Comparison of ENCODE assay signal across 7 cellular contexts in genomic region chr11:22089609-22090008, GRCh38.
"Had no signal": no experiment of that assay in that cellular context is flagged by ENCODE, and none has a peak within 500 bp of the region (broad histone marks: within the 10 kb centered on the region; RNA-seq: fewer than 3 reads in every experiment).

No MANE protein-coding gene starts in this region.

- H3K9me3 ChIP-seq: HAP-1 had no signal

- H3K4me2 ChIP-seq: GM23338 had no signal

- H3K36me3 ChIP-seq: HAP-1 had no signal

- H3K27ac ChIP-seq: HL-60 had no signal

- H2AFZ ChIP-seq: GM23338 had no signal

- H3K4me1 ChIP-seq: HAP-1 had no signal

- H3K4me3 ChIP-seq: GM23338, HAP-1, K562 had no signal

- DNase-seq: HFFc6, IMR-90 had no signal

- ATAC-seq: GM23338, HCT116, K562 had no signal
